ENCODE assay signal across 14 cellular contexts in genomic region chr7:28358423-28358868, GRCh38. TPM values are rescaled to one million over a fixed set of nuclear protein-coding genes. Genes with fewer than 3 reads are reported as not detected.
DNase-seq lines count a peak whose midpoint lies in the region; ATAC-seq, FAIRE-seq and TF ChIP-seq lines count a peak whose summit lies in the region.
"Had no signal": no experiment of that assay in that cellular context is flagged by ENCODE, and none has a peak within 500 bp of the region (broad histone marks: within the 10 kb centered on the region; RNA-seq: fewer than 3 reads in every experiment).

No MANE protein-coding gene starts in this region.

- H3K27ac Mint-ChIP-seq in H9: peak overlapping the region in 2 of 3 experiments; percentile 44 to 81; a peak in 4 of 7 replicates
- H3K27ac Mint-ChIP-seq: nephron had no signal

- TF ChIP-seq CTCF in A549 (IDR thresholded peaks at IDR 0.05): no peak
- TF ChIP-seq CTCF in H9 (conservative IDR thresholded peaks at IDR 0.05): no peak
- no peak for TF ChIP-seq CTCF in foreskin fibroblast (IDR thresholded peaks at IDR 0.05; ENCODE audit: low read depth, low read length)
- no peak for TF ChIP-seq CTCF in gastrocnemius medialis (IDR thresholded peaks at IDR 0.05 in 4 of 5, conservative IDR thresholded peaks at IDR 0.05 in 1 of 5)
- TF ChIP-seq CTCF in Peyer's patch (IDR thresholded peaks at IDR 0.05): no peak

- no peak for TF ChIP-seq RAD21 in A549 (conservative IDR thresholded peaks at IDR 0.05 in 1 of 2, IDR thresholded peaks at IDR 0.05 in 1 of 2)

- POLR2A ChIA-PET in A549 (lab: Yijun Ruan, JAX): no interaction called here

- no peak overlapping the region for H4K91ac ChIP-seq in H9 (ENCODE audit: insufficient read length, low read depth, low read length)

- no peak overlapping the region for H2AFZ ChIP-seq in H9 (ENCODE audit: low read length)

- peaks cover 45 to 59% of the 10 kb centered on the region in 2 experiments for H3K4me1 Mint-ChIP-seq in H9

- H4K8ac ChIP-seq in H9 (replicated peaks; ENCODE audit: insufficient read length, low read depth, low read length): no peak overlapping the region

- H3K4me1 ChIP-seq in A549: peaks cover 34% of the 10 kb centered on the region
- peaks cover 10% of the 10 kb centered on the region for H3K4me1 ChIP-seq in H9 (ENCODE audit: insufficient read depth, low read length)
- no peaks in the 10 kb centered on the region for H3K4me1 ChIP-seq in gastrocnemius medialis
- H3K4me1 ChIP-seq in Peyer's patch: no peaks in the 10 kb centered on the region
- H3K4me1 ChIP-seq: uterus had no signal

- no peak overlapping the region for H2BK15ac ChIP-seq in H9 (ENCODE audit: low read depth, low read length)

- intact Hi-C loops in gastrocnemius medialis (cut with DNase I; ENCODE audit: low total_unique reads): no loop called here

- H3K23ac ChIP-seq in H9 (ENCODE audit: insufficient read length, low read depth, low read length): no peak overlapping the region

- H3T11ph ChIP-seq in H9 (ENCODE audit: low read length): no peak overlapping the region

- no peak overlapping the region for H2BK20ac ChIP-seq in H9 (ENCODE audit: low read depth, low read length, poor library complexity, severe bottlenecking)

- H3K4ac ChIP-seq in H9 (ENCODE audit: low read depth, low read length): no peak overlapping the region

- peak overlapping the region; percentile 3 to 77; a peak in 3 of 6 replicates for H3K27ac ChIP-seq in A549
- H3K27ac ChIP-seq in H9 (ENCODE audit: insufficient read length, low read depth, low read length): no peak overlapping the region
- no peak overlapping the region for H3K27ac ChIP-seq in gastrocnemius medialis
- H3K27ac ChIP-seq in Peyer's patch: no peak overlapping the region
- H3K27ac ChIP-seq: BLaER1 treated with 17β-estradiol and CSF1 and Interleukin-3, amounts not matched to agents 10 nM and 100 nM; uterus had no signal

- H3K4me2 ChIP-seq in A549 (peak overlapping the region; percentile 47), H9 (ENCODE audit: insufficient read depth, insufficient read length, low read length) (no peak overlapping the region)
- H3K4me2 ChIP-seq: BLaER1 treated with 17β-estradiol and CSF1 and Interleukin-3, amounts not matched to agents 10 nM and 100 nM had no signal

- peaks cover 0 to 3% of the 10 kb centered on the region in 2 experiments; a peak in 3 of 5 replicates for H3K9me3 Mint-ChIP-seq in H9

- H4K5ac ChIP-seq in H9 (ENCODE audit: insufficient read length, low read depth, low read length): no peak overlapping the region

- TF ChIP-seq POLR2A in A549 (IDR thresholded peaks at IDR 0.05; ENCODE audit: low read length) (no peak), gastrocnemius medialis (IDR thresholded peaks at IDR 0.05) (no peak), Peyer's patch (IDR thresholded peaks at IDR 0.05) (no peak)

- in situ Hi-C loops in gastrocnemius medialis (cut with MboI; ENCODE audit: low sequenced_read_pairs in 4 of 4): no loop called here

- H3K14ac ChIP-seq in H9 (ENCODE audit: insufficient read depth, low read length): no peak overlapping the region

- DNase-seq in A549 (ENCODE audit: low read depth in 1 of 2, low spot score in 1 of 2) (peak; percentile 31 to 61), H9 (no peak), SW480 (ENCODE audit: low spot score) (peak; percentile 87), foreskin fibroblast (peak; percentile 98 to 99), gastrocnemius medialis (no peak), Peyer's patch (no peak)
- DNase-seq: activated naive CD4-positive, alpha-beta T cell; esophagus squamous epithelium; NCI-H526 treated with DMSO at 0.1 percent for 48 hours; uterus had no signal

- no peaks in the 10 kb centered on the region for H3K27me3 ChIP-seq in H9 (ENCODE audit: insufficient read depth, low read length)
- H3K27me3 ChIP-seq in gastrocnemius medialis: no peaks in the 10 kb centered on the region
- no peaks in the 10 kb centered on the region for H3K27me3 ChIP-seq in Peyer's patch
- H3K27me3 ChIP-seq: BLaER1 treated with 17β-estradiol and CSF1 and Interleukin-3, amounts not matched to agents 10 nM and 100 nM; esophagus squamous epithelium; uterus had no signal

- ATAC-seq in A549: peak; percentile 58 to 81
- no peak for ATAC-seq in gastrocnemius medialis
- no peak for ATAC-seq in GM21447 (IDR thresholded peaks at IDR 0.05; ENCODE audit: unreplicated experiment)
- ATAC-seq in HG02588 (IDR thresholded peaks at IDR 0.05; ENCODE audit: unreplicated experiment): no peak

- CTCF ChIA-PET in A549 (lab: Yijun Ruan, JAX): interaction anchor here (1.5 to 2.2 kb wide), 3 partner anchors 10 to 31 kb away, joined by 3 to 6 read pairs (median 6); no protein-coding TSS in a partner anchor

- H2BK12ac ChIP-seq in H9 (ENCODE audit: insufficient read length, low read depth, low read length): no peak overlapping the region

- H3K9ac ChIP-seq in H9 (ENCODE audit: extremely low read depth, insufficient read length, low read length): no peak overlapping the region
- H3K9ac ChIP-seq: BLaER1 treated with 17β-estradiol and CSF1 and Interleukin-3, amounts not matched to agents 10 nM and 100 nM had no signal

- no peak overlapping the region for H2AK5ac ChIP-seq in H9 (ENCODE audit: insufficient read length, low read length)

- 45% methylated on average over 5 of the region's 5 CpGs for WGBS in A549 (ENCODE audit: missing lambda C conversion rate)
- no CpG with 5 or more reads among the region's 5 CpGs for WGBS in H9 (ENCODE audit: extremely low coverage, insufficient read length, low lambda C conversion rate)

- no peaks in the 10 kb centered on the region for H4K20me1 ChIP-seq in H9 (ENCODE audit: control insufficient read depth, insufficient read depth, insufficient read length)
- H4K20me1 ChIP-seq: BLaER1 treated with 17β-estradiol and CSF1 and Interleukin-3, amounts not matched to agents 10 nM and 100 nM had no signal

- H3K27me3 Mint-ChIP-seq in H9 (ENCODE audit: low read depth): no peaks in the 10 kb centered on the region

- no peaks in the 10 kb centered on the region for H3K79me1 ChIP-seq in H9 (ENCODE audit: insufficient read depth, low read depth, low read length, poor library complexity, severe bottlenecking)

- H3K36me3 ChIP-seq in gastrocnemius medialis (no peaks in the 10 kb centered on the region), Peyer's patch (no peaks in the 10 kb centered on the region)
- H3K36me3 ChIP-seq: BLaER1 treated with 17β-estradiol and CSF1 and Interleukin-3, amounts not matched to agents 10 nM and 100 nM; esophagus squamous epithelium; uterus had no signal

- TF ChIP-seq EP300 in A549 (IDR thresholded peaks at IDR 0.05): no peak

- H2BK5ac ChIP-seq in H9 (ENCODE audit: insufficient read length, low read length): no peak overlapping the region

- no peak overlapping the region for H3K18ac ChIP-seq in H9 (ENCODE audit: insufficient read length, low read depth, low read length)

- peak; percentile 51 for FAIRE-seq in A549 (lab: Jason Lieb, UNC)

- no peak overlapping the region for H2BK120ac ChIP-seq in H9 (ENCODE audit: low read depth, low read length, poor library complexity, severe bottlenecking)

- no peak overlapping the region for H3K56ac ChIP-seq in H9 (ENCODE audit: insufficient read length, low read depth, low read length)

- no peak overlapping the region; a peak in 1 of 5 replicates for H3K4me3 Mint-ChIP-seq in H9
- H3K4me3 Mint-ChIP-seq: nephron had no signal

- H3K4me3 ChIP-seq in A549 (no peak overlapping the region), foreskin fibroblast (ENCODE audit: low read depth in 1 of 2, low read length in 2 of 2) (no peak overlapping the region), gastrocnemius medialis (no peak overlapping the region), Peyer's patch (no peak overlapping the region)
- H3K4me3 ChIP-seq: BLaER1 treated with 17β-estradiol and CSF1 and Interleukin-3, amounts not matched to agents 10 nM and 100 nM; esophagus squamous epithelium; uterus had no signal

- H3K36me3 Mint-ChIP-seq in H9 (ENCODE audit: insufficient read depth in 1 of 3, low read depth in 3 of 3): no peaks in the 10 kb centered on the region

- H3K9me3 ChIP-seq in A549 (no peaks in the 10 kb centered on the region), H9 (ENCODE audit: control insufficient read depth, low read depth, low read length) (no peaks in the 10 kb centered on the region), gastrocnemius medialis (no peaks in the 10 kb centered on the region), Peyer's patch (no peaks in the 10 kb centered on the region)
- H3K9me3 ChIP-seq: BLaER1 treated with 17β-estradiol and CSF1 and Interleukin-3, amounts not matched to agents 10 nM and 100 nM; esophagus squamous epithelium; uterus had no signal

- no peaks in the 10 kb centered on the region for H3K79me2 ChIP-seq in H9 (ENCODE audit: insufficient read depth, low read length)

- no peaks in the 10 kb centered on the region for H3K23me2 ChIP-seq in H9 (ENCODE audit: insufficient read length, low read depth, low read length, poor library complexity, severe bottlenecking)

TF ChIP-seq in A549, 52 proteins besides CTCF, POLR2A, EP300 and RAD21:
- no peak for TF ChIP-seq EHMT2 (IDR thresholded peaks at IDR 0.05; ENCODE audit: low read depth)
- peak; percentile 38; the same call in 1 of the 2 replicates for TF ChIP-seq FOSL2 (IDR thresholded peaks at IDR 0.05)
- TF ChIP-seq FOSL2 (CRISPR knock-in tag; IDR thresholded peaks at IDR 0.05): peak; percentile 69
- TF ChIP-seq EHF (CRISPR knock-in tag; IDR thresholded peaks at IDR 0.05): no peak
- peak; percentile 62 for TF ChIP-seq MAX (IDR thresholded peaks at IDR 0.05)
- TF ChIP-seq TFCP2L1 (CRISPR knock-in tag; IDR thresholded peaks at IDR 0.05): no peak
- TF ChIP-seq MAFK (IDR thresholded peaks at IDR 0.05; ENCODE audit: partially characterized antibody): peak; percentile 39
- peak; percentile 34; the same call in 1 of the 2 replicates for TF ChIP-seq GATA3 (IDR thresholded peaks at IDR 0.05; ENCODE audit: borderline replicate concordance)
- TF ChIP-seq JUNB (IDR thresholded peaks at IDR 0.05): peak; percentile 45

RNA-seq across cellular contexts. Expression of gene CREB5, which starts 53.9 kb away (rescaled TPM):
- 1.5 TPM in 2 replicates for polyA plus RNA-seq in A549 (2011; rRNA removed)
- polyA plus RNA-seq in A549 (2012; cell fraction: cytosol; rRNA removed): 0.81 and 1.0 TPM in 2 replicates
- polyA plus RNA-seq in A549 (2012; cell fraction: nucleus; rRNA removed): 3.2 and 3.4 TPM in 2 replicates
- polyA plus RNA-seq in A549 (2017; fragmentation: RNase III; extraction: RNeasy Plus Mini Kit Qiagen cat#74134 plus additional on column Dnase treatment): 0.61 to 0.88 TPM (median 0.69 TPM) in 3 replicates
- polyA minus RNA-seq in A549 (2011; rRNA and poly(A)+ RNA removed): 3.5 and 4.6 TPM in 2 replicates
- 3.3 and 4.0 TPM in 2 replicates for total RNA-seq in H9 (2021)
- 10 to 100 TPM in 1 of 4 donors, 1 to 10 TPM in 2, under 1 TPM in 1; 0.90 to 10.1 (median 4.9) TPM for total RNA-seq in gastrocnemius medialis
- 10 to 100 TPM in 3 of 4 donors, under 1 TPM in 1; 0.88 to 31.4 (median 15.9) TPM for total RNA-seq in Peyer's patch

Comparison
In these comparisons a context has a peak if more than half of its experiments do, and no peak if none do; other contexts are left out.
1. ATAC-seq: peak in A549 (2 of 2); none in gastrocnemius medialis (0 of 2), GM21447 (single experiment) and HG02588 (single experiment).
2. DNase-seq: peak in A549 (2 of 2), SW480 (single experiment) and foreskin fibroblast (2 of 2); none in H9 (single experiment), gastrocnemius medialis (0 of 2) and Peyer's patch (0 of 3).
3. H3K27ac ChIP-seq: peak in A549 (2 of 2); none in H9 (single experiment), gastrocnemius medialis (0 of 4) and Peyer's patch (0 of 4).